In the genomic region with DNA sequence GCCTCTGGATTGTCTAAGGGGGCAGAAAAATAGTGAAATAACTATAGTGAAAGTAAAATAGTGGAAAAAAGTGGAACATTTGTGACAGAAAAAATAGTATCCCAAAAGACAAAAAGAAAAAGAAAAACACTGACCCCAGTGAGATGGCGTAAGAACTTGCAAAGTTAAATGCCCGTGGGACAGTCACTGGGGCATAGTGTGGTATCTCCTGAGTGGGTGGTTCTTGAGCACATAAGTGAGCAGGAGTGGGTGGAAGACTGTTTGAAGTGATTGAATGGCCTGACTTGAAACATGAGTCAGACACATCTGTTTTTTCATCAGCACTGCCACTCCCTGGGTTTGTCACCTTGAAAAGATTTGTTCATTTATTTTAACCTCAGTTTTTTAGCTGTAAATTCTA, we compare ENCODE assay signal across 1 cellular context.
TF ChIP-seq lines count a peak whose summit lies in the region.

No MANE protein-coding gene starts in this region.

TF ChIP-seq in HepG2, 621 proteins besides CTCF, POLR2A, EP300 and RAD21:
- TF ChIP-seq FOSL2 (CRISPR knock-in tag; IDR thresholded peaks at IDR 0.05) (peak; percentile 30), ZNF234 (CRISPR knock-in tag; conservative IDR thresholded peaks at IDR 0.05) (no peak)
